Comparison of ENCODE assay signal across 22 cellular contexts in genomic region chr21:37568415-37568814, GRCh38.
A peak's percentile ranks its signal among the peaks of the same experiment; 100 is the strongest.
DNase-seq lines count a peak whose midpoint lies in the region; ATAC-seq and TF ChIP-seq lines count a peak whose summit lies in the region.
"Had no signal": no experiment of that assay in that cellular context is flagged by ENCODE, and none has a peak within 500 bp of the region (broad histone marks: within the 10 kb centered on the region; RNA-seq: fewer than 3 reads in every experiment).

No MANE protein-coding gene starts in this region.

- H3K27ac ChIP-seq in BLaER1 (peak overlapping the region; percentile 42), GM23338 (ENCODE audit: low read depth) (no peak overlapping the region), sigmoid colon (no peak overlapping the region), testis (no peak overlapping the region)
- H3K27ac ChIP-seq: A549, GM23248 had no signal

- 0 out of 2 replicates have a peak overlapping the region, but pooled peaks have one; percentile 28 for H2AFZ ChIP-seq in GM23338
- H2AFZ ChIP-seq: GM23248 had no signal

- H3K4me2 ChIP-seq in BLaER1 (peak overlapping the region; percentile 96), GM23338 (no peak overlapping the region)
- H3K4me2 ChIP-seq: A549 had no signal

- H3K9ac ChIP-seq in BLaER1 = no peak overlapping the region
- H3K9ac ChIP-seq: GM23248 had no signal

- H3K4me1 ChIP-seq in BLaER1 (peaks cover 67% of the 10 kb centered on the region), GM23338 (ENCODE audit: insufficient read depth) (peaks cover 20% of the 10 kb centered on the region), sigmoid colon (peaks cover 0 to 20% (median 11%) of the 10 kb centered on the region in 4 donors), testis (peaks cover 23% of the 10 kb centered on the region)

- H3K9me3 Mint-ChIP-seq in GM23338 = no peaks in the 10 kb centered on the region; the same call in 1 of the 3 replicates
- H3K9me3 Mint-ChIP-seq: CD4-positive, alpha-beta T cell; CD8-positive, alpha-beta memory T cell; H9; HFFc6 had no signal

- H3K36me3 ChIP-seq in BLaER1 = no peaks in the 10 kb centered on the region
- no peaks in the 10 kb centered on the region for H3K36me3 ChIP-seq in GM23338 (ENCODE audit: insufficient read depth)
- no peaks in the 10 kb centered on the region for H3K36me3 ChIP-seq in sigmoid colon
- H3K36me3 ChIP-seq in testis (ENCODE audit: low read depth, missing control alignments) = no peaks in the 10 kb centered on the region

- H3K9me2 ChIP-seq in GM23338 (ENCODE audit: insufficient read depth) = peaks cover 4% of the 10 kb centered on the region; the same call in 1 of the 2 replicates

- H4K20me1 ChIP-seq in BLaER1 (no peaks in the 10 kb centered on the region), GM23338 (replicated peaks; ENCODE audit: insufficient read depth) (no peaks in the 10 kb centered on the region)

- no peak overlapping the region for H3K4me3 Mint-ChIP-seq in GM23338
- H3K4me3 Mint-ChIP-seq: CD14-positive monocyte; CD4-positive, alpha-beta T cell; CD8-positive, alpha-beta memory T cell; H9; HFFc6 had no signal

- H3K27me3 ChIP-seq in BLaER1 (no peaks in the 10 kb centered on the region), GM23338 (ENCODE audit: insufficient read depth) (0 out of 2 replicates have a peak, but pooled peaks cover 3% of the 10 kb centered on the region), sigmoid colon (no peaks in the 10 kb centered on the region), testis (no peaks in the 10 kb centered on the region)

- H3K4me3 ChIP-seq in BLaER1 (no peak overlapping the region), GM23338 (no peak overlapping the region), sigmoid colon (no peak overlapping the region), testis (no peak overlapping the region)
- H3K4me3 ChIP-seq: A549, GM12878, GM23248 had no signal

- TF ChIP-seq POLR2A in sigmoid colon (IDR thresholded peaks at IDR 0.05) (no peak), testis (IDR thresholded peaks at IDR 0.05) (no peak)

- ATAC-seq in GM23338 (no peak), HG03378 (IDR thresholded peaks at IDR 0.05; ENCODE audit: unreplicated experiment) (no peak)
- ATAC-seq: A549, GM12878 had no signal

- H3K9me3 ChIP-seq in BLaER1 (peaks cover 4% of the 10 kb centered on the region), sigmoid colon (no peaks in the 10 kb centered on the region), testis (no peaks in the 10 kb centered on the region)
- H3K9me3 ChIP-seq: A549 had no signal

- H3K27me3 Mint-ChIP-seq in GM23338 (ENCODE audit: insufficient read depth, low read depth, poor library complexity) = peaks cover 17% of the 10 kb centered on the region

- no peaks in the 10 kb centered on the region; the same call in 1 of the 3 replicates for H3K36me3 Mint-ChIP-seq in GM23338 (ENCODE audit: low read depth)
- H3K36me3 Mint-ChIP-seq: CD14-positive monocyte had no signal

- TF ChIP-seq EP300 in sigmoid colon (IDR thresholded peaks at IDR 0.05) = no peak

- H3K4me1 Mint-ChIP-seq in GM23338 = peaks cover 17% of the 10 kb centered on the region

- no peak overlapping the region for H3K27ac Mint-ChIP-seq in GM23338
- H3K27ac Mint-ChIP-seq: CD14-positive monocyte; CD4-positive, alpha-beta T cell; H9; HFFc6 had no signal

- TF ChIP-seq CTCF in GM23338 (conservative IDR thresholded peaks at IDR 0.05; ENCODE audit: low read depth in 2 of 2) (no peak), sigmoid colon (IDR thresholded peaks at IDR 0.05) (no peak), testis (IDR thresholded peaks at IDR 0.05) (no peak)

- 80 to 84% methylated on average over 6 of the region's 6 CpGs for WGBS in sigmoid colon, 2 donors
- WGBS in testis, 2 donors = 82 to 88% methylated on average over 6 of the region's 6 CpGs

- intact Hi-C loops in sigmoid colon (cut with DNase I) = loop anchor here (10.0 kb wide), 1 partner anchor 1616 kb away; the partner anchor contains the start of gene PSMG1
- intact Hi-C loops in testis (cut with DNase I; ENCODE audit: low total_unique reads) = no loop called here

- H3F3A ChIP-seq in GM23338 (replicated peaks; ENCODE audit: low read depth) = 0 out of 2 replicates have a peak, but pooled peaks cover 4% of the 10 kb centered on the region

- H3K79me2 ChIP-seq in GM23338 (replicated peaks; ENCODE audit: insufficient read depth) = no peaks in the 10 kb centered on the region

- DNase-seq in GM23338 (ENCODE audit: low spot score) = no peak
- peak; percentile 33 for DNase-seq in mesenteric fat pad (ENCODE audit: low spot score)
- peak; percentile 19 for DNase-seq in sigmoid colon
- no peak for DNase-seq in AG20443 (ENCODE audit: low spot score)
- no peak for DNase-seq in SK-N-DZ (ENCODE audit: low spot score)
- no peak for DNase-seq in testis
- DNase-seq: 8988T; ACHN; CD4-positive, alpha-beta T cell; CD8-positive, alpha-beta memory T cell; DMS 273 treated with DMSO at 0.1 percent for 48 hours; DMS79; EL; GDM1; GM23248; H9; HFFc6 had no signal

TF ChIP-seq in GM23338, 12 proteins besides CTCF, POLR2A, EP300 and RAD21 (continues in another document):
- TF ChIP-seq, protein P1, sequence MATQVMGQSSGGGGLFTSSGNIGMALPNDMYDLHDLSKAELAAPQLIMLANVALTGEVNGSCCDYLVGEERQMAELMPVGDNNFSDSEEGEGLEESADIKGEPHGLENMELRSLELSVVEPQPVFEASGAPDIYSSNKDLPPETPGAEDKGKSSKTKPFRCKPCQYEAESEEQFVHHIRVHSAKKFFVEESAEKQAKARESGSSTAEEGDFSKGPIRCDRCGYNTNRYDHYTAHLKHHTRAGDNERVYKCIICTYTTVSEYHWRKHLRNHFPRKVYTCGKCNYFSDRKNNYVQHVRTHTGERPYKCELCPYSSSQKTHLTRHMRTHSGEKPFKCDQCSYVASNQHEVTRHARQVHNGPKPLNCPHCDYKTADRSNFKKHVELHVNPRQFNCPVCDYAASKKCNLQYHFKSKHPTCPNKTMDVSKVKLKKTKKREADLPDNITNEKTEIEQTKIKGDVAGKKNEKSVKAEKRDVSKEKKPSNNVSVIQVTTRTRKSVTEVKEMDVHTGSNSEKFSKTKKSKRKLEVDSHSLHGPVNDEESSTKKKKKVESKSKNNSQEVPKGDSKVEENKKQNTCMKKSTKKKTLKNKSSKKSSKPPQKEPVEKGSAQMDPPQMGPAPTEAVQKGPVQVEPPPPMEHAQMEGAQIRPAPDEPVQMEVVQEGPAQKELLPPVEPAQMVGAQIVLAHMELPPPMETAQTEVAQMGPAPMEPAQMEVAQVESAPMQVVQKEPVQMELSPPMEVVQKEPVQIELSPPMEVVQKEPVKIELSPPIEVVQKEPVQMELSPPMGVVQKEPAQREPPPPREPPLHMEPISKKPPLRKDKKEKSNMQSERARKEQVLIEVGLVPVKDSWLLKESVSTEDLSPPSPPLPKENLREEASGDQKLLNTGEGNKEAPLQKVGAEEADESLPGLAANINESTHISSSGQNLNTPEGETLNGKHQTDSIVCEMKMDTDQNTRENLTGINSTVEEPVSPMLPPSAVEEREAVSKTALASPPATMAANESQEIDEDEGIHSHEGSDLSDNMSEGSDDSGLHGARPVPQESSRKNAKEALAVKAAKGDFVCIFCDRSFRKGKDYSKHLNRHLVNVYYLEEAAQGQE (IDR thresholded peaks at IDR 0.05; ENCODE audit: unreplicated experiment) = no peak
- TF ChIP-seq ETS1 (IDR thresholded peaks at IDR 0.05) = no peak
- TF ChIP-seq STAT1 (IDR thresholded peaks at IDR 0.05; ENCODE audit: unreplicated experiment) = no peak

Comparison
In these comparisons a context has a peak if more than half of its experiments do, and no peak if none do; other contexts are left out.
1. DNase-seq: peak in mesenteric fat pad (single experiment) and sigmoid colon (single experiment); none in GM23338 (single experiment), AG20443 (single experiment), SK-N-DZ (single experiment) and testis (single experiment).